Comparison of ENCODE assay signal across 18 cellular contexts in the genomic region with DNA sequence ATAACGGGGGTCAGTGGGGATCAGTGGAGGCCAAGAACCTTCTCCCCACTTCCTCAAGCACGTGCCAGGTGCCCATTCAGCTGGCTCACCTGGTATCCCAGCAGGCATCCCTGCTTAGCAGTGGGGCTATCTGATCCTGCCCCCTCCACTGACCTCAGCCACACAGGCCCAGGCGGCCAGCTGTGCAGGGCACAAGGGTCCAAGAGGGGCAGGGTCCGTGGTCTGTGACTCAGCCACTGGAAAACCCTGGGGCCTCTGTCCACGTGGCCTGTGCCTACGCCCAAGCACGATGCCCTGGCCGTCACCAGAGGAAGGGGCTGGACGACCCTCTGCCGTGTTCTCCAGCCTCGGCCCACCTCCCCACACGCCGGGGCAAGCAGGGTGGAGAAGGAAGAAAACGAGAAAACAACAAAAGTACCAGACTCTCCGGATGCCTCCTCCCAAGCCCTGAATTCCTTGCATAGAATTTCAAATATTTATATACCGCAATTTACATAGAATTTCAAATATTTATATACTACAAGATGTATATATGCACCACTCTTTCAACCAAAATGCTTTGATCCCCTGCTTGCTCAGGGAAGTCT. TPM values are rescaled to one million over a fixed set of nuclear protein-coding genes. Genes with fewer than 3 reads are reported as not detected.
A peak's percentile ranks its signal among the peaks of the same experiment; 100 is the strongest.
DNase-seq lines count a peak whose midpoint lies in the region; ATAC-seq, FAIRE-seq and TF ChIP-seq lines count a peak whose summit lies in the region.
"Had no signal": no experiment of that assay in that cellular context is flagged by ENCODE, and none has a peak within 500 bp of the region (broad histone marks: within the 10 kb centered on the region; RNA-seq: fewer than 3 reads in every experiment).

No MANE protein-coding gene starts in this region.

- H3K27ac Mint-ChIP-seq in glutamatergic neuron (ENCODE audit: unreplicated experiment): no peak overlapping the region
- H3K27ac Mint-ChIP-seq: CD4-positive, alpha-beta memory T cell had no signal

- peak overlapping the region; percentile 24; the same call in 1 of the 2 replicates for H2BK20ac ChIP-seq in IMR-90 (ENCODE audit: low read depth, low read length)

- peaks cover 9% of the 10 kb centered on the region for H3K27me3 Mint-ChIP-seq in glutamatergic neuron (ENCODE audit: unreplicated experiment)

- no peak overlapping the region for H3K4me3 Mint-ChIP-seq in glutamatergic neuron (ENCODE audit: unreplicated experiment)
- H3K4me3 Mint-ChIP-seq: CD4-positive, alpha-beta memory T cell had no signal

- no TSS peak for BruUV-seq in IMR-90 (replicated peaks; lab: Mats Ljungman, UMichigan)

- TF ChIP-seq CTCF in IMR-90 (conservative IDR thresholded peaks at IDR 0.05; ENCODE audit: low read depth, low read length): no peak
- TF ChIP-seq CTCF in brain microvascular endothelial cell (IDR thresholded peaks at IDR 0.05; ENCODE audit: low read depth, low read length, missing control alignments): no peak
- no peak for TF ChIP-seq CTCF in glutamatergic neuron (IDR thresholded peaks at IDR 0.05; ENCODE audit: partially characterized antibody, unreplicated experiment)

- H2BK15ac ChIP-seq in IMR-90 (ENCODE audit: low read depth, low read length): no peak overlapping the region

- no peak for TF ChIP-seq RAD21 in IMR-90 (IDR thresholded peaks at IDR 0.05; ENCODE audit: low read length)

- peak overlapping the region; percentile 16 for H2AFZ ChIP-seq in IMR-90 (replicated peaks; ENCODE audit: low read length, poor library complexity)

- peak overlapping the region; percentile 74 for H4K91ac ChIP-seq in IMR-90 (ENCODE audit: insufficient read depth, low read depth, low read length)

- H3K4me3 ChIP-seq in IMR-90 (ENCODE audit: insufficient read depth, low read depth, low read length) (no peak overlapping the region), brain microvascular endothelial cell (ENCODE audit: low read depth, low read length) (no peak overlapping the region)
- H3K4me3 ChIP-seq: GM12878 had no signal

- H3K9ac ChIP-seq in IMR-90 (ENCODE audit: low read depth, low read length): peak overlapping the region; percentile 4

- DNase-seq in IMR-90: no peak
- no peak for DNase-seq in brain microvascular endothelial cell
- peak; percentile 16 for DNase-seq in glutamatergic neuron
- peak; percentile 87 for DNase-seq in posterior vena cava (ENCODE audit: low spot score)
- no peak for DNase-seq in stimulated activated CD4-positive, alpha-beta T cell treated with anti-CD3 and anti-CD28 coated beads, Interleukin-2, amount 100 ng/mL, for 48 hours
- DNase-seq in activated CD4-positive, CD25-positive, alpha-beta regulatory T cell treated with anti-CD3 and anti-CD28 coated beads, Interleukin-2, amount 50 U/mL, for 72 hours: no peak
- DNase-seq in frontal cortex (ENCODE audit: low spot score in 2 of 2): no peak
- DNase-seq: ACHN; BE2C; CD4-positive, alpha-beta memory T cell; DMS79; KG1; NCI-H1092; NCI-H1694; PC-3 had no signal

- peak overlapping the region; percentile 1; the same call in 1 of the 2 replicates for H3K56ac ChIP-seq in IMR-90 (ENCODE audit: extremely low read depth, insufficient read depth, low read length)

- POLR2A ChIA-PET in IMR-90 (lab: Charles Lee; ENCODE audit: unreplicated experiment): no interaction called here

- H2AK9ac ChIP-seq in IMR-90 (replicated peaks; ENCODE audit: low read depth, low read length, poor library complexity): peak overlapping the region; percentile 80

- H3K27me3 ChIP-seq in IMR-90 (ENCODE audit: control insufficient read depth, insufficient read depth, low read length) (no peaks in the 10 kb centered on the region), brain microvascular endothelial cell (replicated peaks) (no peaks in the 10 kb centered on the region)

- H4K8ac ChIP-seq in IMR-90 (ENCODE audit: low read depth in 2 of 2, low read length in 2 of 2): peak overlapping the region in 1 of 2 experiments; percentile 64; a peak in 3 of 4 replicates

- no peak for FAIRE-seq in frontal cortex (lab: Jason Lieb, UNC)
- FAIRE-seq: GM12878, GM19239 had no signal

- peak overlapping the region; percentile 76 for H2BK120ac ChIP-seq in IMR-90 (ENCODE audit: low read depth, low read length)

- H3K4me1 ChIP-seq in IMR-90 (ENCODE audit: control insufficient read depth, insufficient read depth, low read length): peaks cover 32% of the 10 kb centered on the region

- H3K18ac ChIP-seq in IMR-90 (ENCODE audit: low read depth, low read length): peak overlapping the region; percentile 19; the same call in 1 of the 2 replicates

- H4K5ac ChIP-seq in IMR-90 (ENCODE audit: low read depth, low read length): peak overlapping the region; percentile 10

- H3K36me3 Mint-ChIP-seq in glutamatergic neuron (ENCODE audit: unreplicated experiment): peaks cover 24% of the 10 kb centered on the region
- H3K36me3 Mint-ChIP-seq: CD4-positive, alpha-beta memory T cell had no signal

- H3K4me2 ChIP-seq in IMR-90 (ENCODE audit: low read depth, low read length): peak overlapping the region; percentile 73

- peak overlapping the region; percentile 55 for H2BK5ac ChIP-seq in IMR-90 (ENCODE audit: low read depth, low read length, poor library complexity, severe bottlenecking)

- dilution Hi-C loops in IMR-90 (cut with HindIII; ENCODE audit: low sequenced_read_pairs, unreplicated experiment): no loop called here

- H3K9me3 ChIP-seq in IMR-90 (ENCODE audit: control insufficient read depth, insufficient read depth, low read length): 0 out of 2 replicates have a peak, but pooled peaks cover 4% of the 10 kb centered on the region

- CTCF ChIA-PET in IMR-90 (lab: Yijun Ruan, JAX): no interaction called here

- H4K20me1 ChIP-seq in IMR-90 (ENCODE audit: insufficient read depth, low read length): peaks cover 100% of the 10 kb centered on the region

- ATAC-seq in IMR-90 (ENCODE audit: low read depth) (peak; percentile 67), GM21619 (IDR thresholded peaks at IDR 0.05; ENCODE audit: unreplicated experiment) (no peak)
- ATAC-seq: GM12878, PC-3 had no signal

- no CpG with 5 or more reads among the region's 16 CpGs for WGBS in IMR-90 (ENCODE audit: extremely low coverage in 2 of 2, insufficient read length in 1 of 2), 2 experiments

- peak overlapping the region; percentile 51 for H3K27ac ChIP-seq in IMR-90 (ENCODE audit: insufficient read depth, low read length)
- peak overlapping the region; percentile 58 for H3K27ac ChIP-seq in brain microvascular endothelial cell

- 0 out of 2 replicates have a peak, but pooled peaks have one; percentile 13 for TF ChIP-seq POLR2A in IMR-90 (IDR thresholded peaks at IDR 0.05; ENCODE audit: low read depth, low read length)

- in situ Hi-C loops in IMR-90 (cut with MboI; ENCODE audit: low sequenced_read_pairs) (loop anchor here (25.0 kb wide), 1 partner anchor 602 kb away; no protein-coding TSS in a partner anchor), brain microvascular endothelial cell (cut with HindIII; ENCODE audit: low pct_ligation_motif_present, low sequenced_read_pairs) (no loop called here)

- peak overlapping the region; percentile 78 for H3K14ac ChIP-seq in IMR-90 (replicated peaks; ENCODE audit: low read depth, low read length)

- peaks cover 37 to 95% of the 10 kb centered on the region in 2 experiments for H3K79me1 ChIP-seq in IMR-90 (ENCODE audit: low read depth in 1 of 2, low read length in 2 of 2)

- peak overlapping the region; percentile 67; the same call in 1 of the 2 replicates for H2AK5ac ChIP-seq in IMR-90 (ENCODE audit: low read depth, low read length)

- peaks cover 21% of the 10 kb centered on the region for H3K4me1 Mint-ChIP-seq in glutamatergic neuron (ENCODE audit: low read depth, unreplicated experiment)

- peak overlapping the region; percentile 40; the same call in 1 of the 2 replicates for H3K23ac ChIP-seq in IMR-90 (ENCODE audit: low read depth, low read length)

- H3K9me1 ChIP-seq in IMR-90 (ENCODE audit: insufficient read depth, low read length): peaks cover 21% of the 10 kb centered on the region; the same call in 1 of the 2 replicates

- intact Hi-C loops in IMR-90 (cut with micrococcal nuclease): no loop called here
- intact Hi-C loops in posterior vena cava (cut with DNase I): loop anchor here in 1 of 2 donors (5.0 kb wide), 1 partner anchor 462 kb away; no protein-coding TSS in a partner anchor

- H3K36me3 ChIP-seq in IMR-90 (ENCODE audit: control insufficient read depth, insufficient read depth, low read length) (peaks cover 34% of the 10 kb centered on the region), brain microvascular endothelial cell (replicated peaks) (peaks cover 51% of the 10 kb centered on the region)
- H3K36me3 ChIP-seq: BE2C had no signal

- H3K9me3 Mint-ChIP-seq in glutamatergic neuron (ENCODE audit: unreplicated experiment): peaks cover 8% of the 10 kb centered on the region

- peak overlapping the region; percentile 87 for H3K4ac ChIP-seq in IMR-90 (ENCODE audit: low read depth, low read length)

TF ChIP-seq in IMR-90, 13 proteins besides CTCF, POLR2A, EP300 and RAD21:
- TF ChIP-seq RCOR1 (IDR thresholded peaks at IDR 0.05; ENCODE audit: insufficient replicate concordance, low read length): no peak
- 0 out of 2 replicates have a peak, but pooled peaks have one; percentile 68 for TF ChIP-seq MXI1 (IDR thresholded peaks at IDR 0.05; ENCODE audit: borderline replicate concordance, low read depth, low read length)
- TF ChIP-seq, protein P1, sequence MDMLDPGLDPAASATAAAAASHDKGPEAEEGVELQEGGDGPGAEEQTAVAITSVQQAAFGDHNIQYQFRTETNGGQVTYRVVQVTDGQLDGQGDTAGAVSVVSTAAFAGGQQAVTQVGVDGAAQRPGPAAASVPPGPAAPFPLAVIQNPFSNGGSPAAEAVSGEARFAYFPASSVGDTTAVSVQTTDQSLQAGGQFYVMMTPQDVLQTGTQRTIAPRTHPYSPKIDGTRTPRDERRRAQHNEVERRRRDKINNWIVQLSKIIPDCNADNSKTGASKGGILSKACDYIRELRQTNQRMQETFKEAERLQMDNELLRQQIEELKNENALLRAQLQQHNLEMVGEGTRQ (IDR thresholded peaks at IDR 0.05; ENCODE audit: low read depth, low read length): peak; percentile 48

RNA-seq across cellular contexts. Expression of gene PXDC1, which starts 12.1 kb away (rescaled TPM):
- 66.4 and 72.2 TPM in 2 replicates for total RNA-seq in IMR-90 (2012; rRNA removed)
- polyA plus RNA-seq in IMR-90 (2012; rRNA removed): 56.7 and 63.3 TPM in 2 replicates
- 42.0 and 49.1 TPM in 2 replicates for polyA plus RNA-seq in IMR-90 (2012; cell fraction: cytosol; rRNA removed)
- polyA plus RNA-seq in IMR-90 (2012; cell fraction: nucleus; rRNA removed; ENCODE audit: low replicate concordance): 40.5 and 49.4 TPM in 2 replicates
- 7.5 TPM for total RNA-seq in glutamatergic neuron (ENCODE audit: unreplicated experiment)
- 100 to 1,000 TPM in 1 of 2 donors, 10 to 100 TPM in 1; 99.5 to 103 TPM for total RNA-seq in posterior vena cava
- 7.3 TPM for total RNA-seq in frontal cortex
- polyA plus RNA-seq: CD4-positive, alpha-beta memory T cell had no signal

Comparison
In these comparisons a context has a peak if more than half of its experiments do, and no peak if none do; other contexts are left out.
1. DNase-seq: peak in glutamatergic neuron (single experiment) and posterior vena cava (single experiment); none in IMR-90 (single experiment), brain microvascular endothelial cell (single experiment), stimulated activated CD4-positive, alpha-beta T cell treated with anti-CD3 and anti-CD28 coated beads, Interleukin-2, amount 100 ng/mL, for 48 hours (0 of 2), activated CD4-positive, CD25-positive, alpha-beta regulatory T cell treated with anti-CD3 and anti-CD28 coated beads, Interleukin-2, amount 50 U/mL, for 72 hours (single experiment) and frontal cortex (0 of 2).